In genomic region chr14:31926652-31927347, GRCh38 we compare ENCODE assay signal across 9 cellular contexts.
DNase-seq lines count a peak whose midpoint lies in the region; ATAC-seq, FAIRE-seq and TF ChIP-seq lines count a peak whose summit lies in the region.
"Had no signal": no experiment of that assay in that cellular context is flagged by ENCODE, and none has a peak within 500 bp of the region (broad histone marks: within the 10 kb centered on the region; RNA-seq: fewer than 3 reads in every experiment).

No MANE protein-coding gene starts in this region.

- CTCF ChIA-PET in Calu3 (lab: Charles Lee): interaction anchor here (0.8 to 1.4 kb wide), 4 partner anchors 11 to 416 kb away, joined by 3 to 6 read pairs (median 4); no protein-coding TSS in a partner anchor
- CTCF ChIA-PET in activated CD8-positive, alpha-beta memory T cell treated with anti-CD3 and anti-CD28 coated beads, Interleukin-2, amount 10 ng/mL, durations not matched to agents 7 days and 5 days (lab: Charles Lee): interaction anchor here (0.7 to 2.7 kb wide), 16 partner anchors 9 to 633 kb away, joined by 3 to 17 read pairs (median 3); partner anchors contain the start of gene RNU6-8

- intact Hi-C loops in Calu3 (cut with micrococcal nuclease; ENCODE audit: unreplicated experiment): loop anchor here (2.0 kb wide), 1 partner anchor 328 kb away; no protein-coding TSS in a partner anchor

- no peak for TF ChIP-seq CTCF in Calu3 (IDR thresholded peaks at IDR 0.05; ENCODE audit: unreplicated experiment)

- no peak for FAIRE-seq in urothelium cell line (lab: Jason Lieb, UNC)

- H3K4me3 Mint-ChIP-seq in Calu3 (ENCODE audit: low read depth, unreplicated experiment): no peak overlapping the region
- H3K4me3 Mint-ChIP-seq in activated T-cell treated with anti-CD3 and anti-CD28 coated beads, Interleukin-2, amount 50 U/mL, for 72 hours: peak overlapping the region in 1 of 2 donors; percentile 31
- H3K4me3 Mint-ChIP-seq in activated CD8-positive, alpha-beta memory T cell treated with anti-CD3 and anti-CD28 coated beads, Interleukin-2, amount 10 ng/mL, durations not matched to agents 7 days and 5 days: no peak overlapping the region
- H3K4me3 Mint-ChIP-seq: activated naive CD8-positive, alpha-beta T cell treated with anti-CD3 and anti-CD28 coated beads, Interleukin-2, amount 10 ng/mL, durations not matched to agents 7 days and 5 days had no signal

- peak overlapping the region; percentile 72 for H3K27ac Mint-ChIP-seq in Calu3 (ENCODE audit: unreplicated experiment)
- H3K27ac Mint-ChIP-seq in activated T-cell treated with anti-CD3 and anti-CD28 coated beads, Interleukin-2, amount 50 U/mL, for 72 hours: no peak overlapping the region
- no peak overlapping the region for H3K27ac Mint-ChIP-seq in activated CD8-positive, alpha-beta memory T cell treated with anti-CD3 and anti-CD28 coated beads, Interleukin-2, amount 10 ng/mL, durations not matched to agents 7 days and 5 days
- H3K27ac Mint-ChIP-seq: activated naive CD8-positive, alpha-beta T cell treated with anti-CD3 and anti-CD28 coated beads, Interleukin-2, amount 10 ng/mL, durations not matched to agents 7 days and 5 days had no signal

- H3K27ac ChIP-seq in caudate nucleus (ENCODE audit: low read depth, low read length): peak overlapping the region; percentile 74

- BruUV-seq in Calu3 (replicated peaks; lab: Mats Ljungman, UMichigan): no TSS peak

- no peak for DNase-seq in Calu3
- peak in 1 of 61 donors; percentile 7 for DNase-seq in caudate nucleus (lab: John Stamatoyannopoulos, UW)
- peak; percentile 75 for DNase-seq in iris pigment epithelial cell (ENCODE audit: low read depth)
- DNase-seq in putamen (ENCODE audit: low spot score): peak; percentile 44
- no peak for DNase-seq in stimulated activated CD4-positive, alpha-beta T cell treated with anti-CD3 and anti-CD28 coated beads, Interleukin-1b, Interleukin-23, amount 100 ng/mL, for 48 hours
- DNase-seq in urothelium cell line (ENCODE audit: low spot score): no peak
- no peak for DNase-seq in activated T-cell treated with anti-CD3 and anti-CD28 coated beads, Interleukin-2, amount 50 U/mL, for 72 hours
- no peak for DNase-seq in activated CD8-positive, alpha-beta memory T cell treated with anti-CD3 and anti-CD28 coated beads, Interleukin-2, amount 10 ng/mL, durations not matched to agents 7 days and 5 days
- DNase-seq: activated naive CD8-positive, alpha-beta T cell treated with anti-CD3 and anti-CD28 coated beads, Interleukin-2, amount 10 ng/mL, durations not matched to agents 7 days and 5 days had no signal

- H3K36me3 Mint-ChIP-seq in Calu3 (ENCODE audit: insufficient read depth, unreplicated experiment): no peaks in the 10 kb centered on the region
- H3K36me3 Mint-ChIP-seq in activated T-cell treated with anti-CD3 and anti-CD28 coated beads, Interleukin-2, amount 50 U/mL, for 72 hours (ENCODE audit: insufficient read depth in 2 of 2): no peaks in the 10 kb centered on the region
- H3K36me3 Mint-ChIP-seq in activated CD8-positive, alpha-beta memory T cell treated with anti-CD3 and anti-CD28 coated beads, Interleukin-2, amount 10 ng/mL, durations not matched to agents 7 days and 5 days: no peaks in the 10 kb centered on the region
- H3K36me3 Mint-ChIP-seq: activated naive CD8-positive, alpha-beta T cell treated with anti-CD3 and anti-CD28 coated beads, Interleukin-2, amount 10 ng/mL, durations not matched to agents 7 days and 5 days had no signal

- no peaks in the 10 kb centered on the region for H3K27me3 Mint-ChIP-seq in Calu3 (ENCODE audit: unreplicated experiment)
- H3K27me3 Mint-ChIP-seq in activated T-cell treated with anti-CD3 and anti-CD28 coated beads, Interleukin-2, amount 50 U/mL, for 72 hours (ENCODE audit: low read depth): no peaks in the 10 kb centered on the region
- H3K27me3 Mint-ChIP-seq in activated CD8-positive, alpha-beta memory T cell treated with anti-CD3 and anti-CD28 coated beads, Interleukin-2, amount 10 ng/mL, durations not matched to agents 7 days and 5 days: peaks cover 3% of the 10 kb centered on the region
- H3K27me3 Mint-ChIP-seq: activated naive CD8-positive, alpha-beta T cell treated with anti-CD3 and anti-CD28 coated beads, Interleukin-2, amount 10 ng/mL, durations not matched to agents 7 days and 5 days had no signal

- H3K4me1 Mint-ChIP-seq in Calu3 (ENCODE audit: low read depth, unreplicated experiment): peaks cover 15% of the 10 kb centered on the region
- peaks cover 11% of the 10 kb centered on the region for H3K4me1 Mint-ChIP-seq in activated T-cell treated with anti-CD3 and anti-CD28 coated beads, Interleukin-2, amount 50 U/mL, for 72 hours (ENCODE audit: low read depth)
- peaks cover 8% of the 10 kb centered on the region for H3K4me1 Mint-ChIP-seq in activated CD8-positive, alpha-beta memory T cell treated with anti-CD3 and anti-CD28 coated beads, Interleukin-2, amount 10 ng/mL, durations not matched to agents 7 days and 5 days

- ATAC-seq in activated T-cell treated with anti-CD3 and anti-CD28 coated beads, Interleukin-2, amount 50 U/mL, for 72 hours (replicated peaks in 1 of 2): no peak
- no peak for ATAC-seq in activated CD8-positive, alpha-beta memory T cell treated with anti-CD3 and anti-CD28 coated beads, Interleukin-2, amount 10 ng/mL, durations not matched to agents 7 days and 5 days

- no peaks in the 10 kb centered on the region for H3K9me3 Mint-ChIP-seq in Calu3 (ENCODE audit: low read depth, unreplicated experiment)
- H3K9me3 Mint-ChIP-seq in activated T-cell treated with anti-CD3 and anti-CD28 coated beads, Interleukin-2, amount 50 U/mL, for 72 hours: no peaks in the 10 kb centered on the region
- no peaks in the 10 kb centered on the region for H3K9me3 Mint-ChIP-seq in activated CD8-positive, alpha-beta memory T cell treated with anti-CD3 and anti-CD28 coated beads, Interleukin-2, amount 10 ng/mL, durations not matched to agents 7 days and 5 days (ENCODE audit: low read depth)
- H3K9me3 Mint-ChIP-seq: activated naive CD8-positive, alpha-beta T cell treated with anti-CD3 and anti-CD28 coated beads, Interleukin-2, amount 10 ng/mL, durations not matched to agents 7 days and 5 days had no signal

Comparison
In these comparisons a context has a peak if more than half of its experiments do, and no peak if none do; other contexts are left out.
1. DNase-seq: peak in iris pigment epithelial cell (single experiment) and putamen (single experiment); none in Calu3 (single experiment), stimulated activated CD4-positive, alpha-beta T cell treated with anti-CD3 and anti-CD28 coated beads, Interleukin-1b, Interleukin-23, amount 100 ng/mL, for 48 hours (single experiment), urothelium cell line (single experiment), activated T-cell treated with anti-CD3 and anti-CD28 coated beads, Interleukin-2, amount 50 U/mL, for 72 hours (0 of 2) and activated CD8-positive, alpha-beta memory T cell treated with anti-CD3 and anti-CD28 coated beads, Interleukin-2, amount 10 ng/mL, durations not matched to agents 7 days and 5 days (single experiment).